ENCODE assay signal across 26 cellular contexts in genomic region chr4:90415116-90415515, GRCh38.
"Had no signal": no experiment of that assay in that cellular context is flagged by ENCODE, and none has a peak within 500 bp of the region (broad histone marks: within the 10 kb centered on the region; RNA-seq: fewer than 3 reads in every experiment).

No MANE protein-coding gene starts in this region.

- ATAC-seq: activated CD4-positive, alpha-beta T cell treated with anti-CD3 and anti-CD28 coated beads for 36 hours; activated CD8-positive, alpha-beta memory T cell treated with anti-CD3 and anti-CD28 coated beads, Interleukin-2, amount 10 ng/mL, durations not matched to agents 7 days and 5 days; activated CD8-positive, alpha-beta T cell treated with anti-CD3 and anti-CD28 coated beads, Interleukin-2, amount 10 ng/mL, durations not matched to agents 7 days and 5 days; activated naive CD8-positive, alpha-beta T cell treated with anti-CD3 and anti-CD28 coated beads, Interleukin-2, amount 50 U/mL, for 24 hours; body of pancreas; gastroesophageal sphincter had no signal

- H3K36me3 ChIP-seq: adrenal gland, esophagus squamous epithelium, gastroesophageal sphincter had no signal

- DNase-seq: activated CD4-positive, alpha-beta memory T cell treated with anti-CD3 and anti-CD28 coated beads for 36 hours; activated CD4-positive, alpha-beta T cell treated with anti-CD3 and anti-CD28 coated beads for 36 hours; activated CD4-positive, alpha-beta T cell treated with anti-CD3 and anti-CD28 coated beads, Interleukin-2, amount 10 ng/mL, durations not matched to agents 24 days and 14 days; activated CD4-positive, CD25-positive, alpha-beta regulatory T cell; activated CD4-positive, CD25-positive, alpha-beta regulatory T cell treated with anti-CD3 and anti-CD28 coated beads, Interleukin-2, amount 50 U/mL, for 72 hours; activated CD8-positive, alpha-beta memory T cell treated with anti-CD3 and anti-CD28 coated beads, Interleukin-2, amount 10 ng/mL, durations not matched to agents 7 days and 5 days; activated CD8-positive, alpha-beta memory T cell treated with anti-CD3 and anti-CD28 coated beads, Interleukin-2, amount 50 U/mL, for 4 hours; activated CD8-positive, alpha-beta T cell treated with anti-CD3 and anti-CD28 coated beads, Interleukin-2, amount 10 ng/mL, durations not matched to agents 7 days and 5 days; activated effector memory CD4-positive, alpha-beta T cell treated with anti-CD3 and anti-CD28 coated beads, Interleukin-2, amount 50 U/mL, for 16 hours; activated naive CD4-positive, alpha-beta T cell treated with anti-CD3 and anti-CD28 coated beads for 36 hours; activated naive CD8-positive, alpha-beta T cell treated with anti-CD3 and anti-CD28 coated beads for 36 hours; activated naive CD8-positive, alpha-beta T cell treated with anti-CD3 and anti-CD28 coated beads, Interleukin-2, amount 50 U/mL, for 24 hours; activated T-cell treated with anti-CD3 and anti-CD28 coated beads, Interleukin-2, amount 50 U/mL, for 1 hour; activated T-cell treated with anti-CD3 and anti-CD28 coated beads, Interleukin-2, amount 50 U/mL, for 48 hours; adrenal gland; amygdala; aorta; body of pancreas; effector CD8-positive, alpha-beta T cell; esophagus squamous epithelium; foreskin melanocyte; T-helper 2 cell had no signal

- H3K4me1 ChIP-seq: adrenal gland, body of pancreas, esophagus squamous epithelium, gastroesophageal sphincter had no signal

- H3K9me3 ChIP-seq: adrenal gland, body of pancreas, esophagus squamous epithelium, gastroesophageal sphincter had no signal

- H3K4me3 ChIP-seq: adrenal gland, body of pancreas, esophagus squamous epithelium, gastroesophageal sphincter had no signal

- H3K27me3 ChIP-seq: adrenal gland, body of pancreas, esophagus squamous epithelium, gastroesophageal sphincter had no signal

- FAIRE-seq: endometrium, endothelial cell of umbilical vein had no signal

- H3K27ac ChIP-seq: adrenal gland, body of pancreas, epithelial cell of prostate, esophagus squamous epithelium, gastroesophageal sphincter had no signal
